Comparison of ENCODE assay signal across 8 cellular contexts in the genomic region with DNA sequence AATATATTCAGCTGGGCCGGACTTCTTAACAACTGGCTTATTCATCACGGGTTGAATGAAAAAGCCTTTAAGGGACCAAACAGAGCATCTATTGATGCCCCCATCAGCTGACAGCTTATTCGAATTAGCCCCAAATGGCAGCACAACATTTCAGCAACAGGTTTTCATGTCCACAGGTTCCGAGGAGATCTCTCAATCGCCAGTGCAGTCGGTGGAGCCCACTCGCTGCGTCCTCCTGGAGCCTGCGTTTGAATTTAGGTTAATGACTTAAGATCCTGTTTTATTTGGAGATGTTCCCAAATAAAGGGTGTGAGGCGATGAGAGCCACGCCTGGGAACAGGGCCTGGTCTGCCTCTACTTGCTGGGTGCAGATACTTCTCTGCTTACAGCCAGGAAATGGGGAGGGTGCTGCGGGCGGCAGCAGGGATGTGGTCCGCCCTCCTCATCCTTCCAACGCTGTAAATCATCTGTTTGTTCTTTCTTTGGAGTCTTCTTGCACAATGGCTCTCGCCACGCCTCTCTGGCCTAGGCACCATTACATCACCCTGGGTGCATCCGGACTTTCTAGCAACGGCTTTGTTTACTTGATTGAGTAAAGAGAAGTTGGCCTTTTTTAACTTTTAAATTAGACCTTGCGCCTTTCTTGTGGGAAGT. TPM values are rescaled to one million over a fixed set of nuclear protein-coding genes. Genes with fewer than 3 reads are reported as not detected.
DNase-seq lines count a peak whose midpoint lies in the region; ATAC-seq and TF ChIP-seq lines count a peak whose summit lies in the region.

No MANE protein-coding gene starts in this region.

- TF ChIP-seq CTCF in neural progenitor cell (IDR thresholded peaks at IDR 0.05) (no peak), stomach (IDR thresholded peaks at IDR 0.05) (no peak)

- no peak overlapping the region for H2AFZ ChIP-seq in neural progenitor cell (replicated peaks)

- no peaks in the 10 kb centered on the region for H3K79me2 ChIP-seq in neural progenitor cell (ENCODE audit: low read depth)

- peak overlapping the region; percentile 46 for H3K27ac ChIP-seq in neural progenitor cell
- peak overlapping the region; percentile 52 to 90 (median 81) for H3K27ac ChIP-seq in stomach

- H3K4me1 ChIP-seq in NT2/D1 (ENCODE audit: insufficient read depth, insufficient read length) = peaks cover 5% of the 10 kb centered on the region
- no peaks in the 10 kb centered on the region for H3K4me1 ChIP-seq in neural progenitor cell
- H3K4me1 ChIP-seq in stomach = peaks cover 0 to 26% (median 10%) of the 10 kb centered on the region in 4 donors

- ATAC-seq in activated T-helper 17 cell treated with anti-CD3 and anti-CD28 coated beads, Interleukin-2, amount 50 U/mL, for 72 hours (replicated peaks) = peak; percentile 96
- ATAC-seq in GM18502 (IDR thresholded peaks at IDR 0.05; ENCODE audit: poor library complexity, unreplicated experiment) (no peak), GM21723 (IDR thresholded peaks at IDR 0.05; ENCODE audit: unreplicated experiment) (no peak)

- peaks cover 31% of the 10 kb centered on the region for H3K4me1 Mint-ChIP-seq in activated T-helper 17 cell treated with anti-CD3 and anti-CD28 coated beads, Interleukin-2, amount 50 U/mL, for 72 hours
- H3K4me1 Mint-ChIP-seq in neural progenitor cell = peaks cover 10% of the 10 kb centered on the region

- DNase-seq in ELF-1 (ENCODE audit: low read depth, low spot score) = peak; percentile 49
- peak; percentile 57 for DNase-seq in NT2/D1 (ENCODE audit: low read depth, low spot score)
- DNase-seq in fibroblast of the conjunctiva (ENCODE audit: low read depth) = peak; percentile 94
- no peak for DNase-seq in neural progenitor cell (ENCODE audit: low spot score)
- peak; percentile 70 for DNase-seq in stomach

- peaks cover 93% of the 10 kb centered on the region for H3K36me3 Mint-ChIP-seq in activated T-helper 17 cell treated with anti-CD3 and anti-CD28 coated beads, Interleukin-2, amount 50 U/mL, for 72 hours (ENCODE audit: low read depth)
- H3K36me3 Mint-ChIP-seq in neural progenitor cell = peaks cover 9% of the 10 kb centered on the region

- no peaks in the 10 kb centered on the region for H3K27me3 Mint-ChIP-seq in activated T-helper 17 cell treated with anti-CD3 and anti-CD28 coated beads, Interleukin-2, amount 50 U/mL, for 72 hours
- peaks cover 4% of the 10 kb centered on the region for H3K27me3 Mint-ChIP-seq in neural progenitor cell (ENCODE audit: insufficient read depth, low read depth)

- H3K4me2 ChIP-seq in neural progenitor cell = no peak overlapping the region

- TF ChIP-seq EP300 in stomach (IDR thresholded peaks at IDR 0.05) = no peak

- H3K27me3 ChIP-seq in NT2/D1 (ENCODE audit: insufficient read depth, insufficient read length) (no peaks in the 10 kb centered on the region), neural progenitor cell (no peaks in the 10 kb centered on the region), stomach (no peaks in the 10 kb centered on the region)

- H3K36me3 ChIP-seq in NT2/D1 (ENCODE audit: insufficient read depth, insufficient read length, low read length) = peaks cover 53% of the 10 kb centered on the region
- H3K36me3 ChIP-seq in neural progenitor cell = no peaks in the 10 kb centered on the region
- peaks cover 19 to 75% (median 61%) of the 10 kb centered on the region in 4 donors for H3K36me3 ChIP-seq in stomach

- H4K20me1 ChIP-seq in neural progenitor cell (ENCODE audit: low read depth) = no peaks in the 10 kb centered on the region

- H3K27ac Mint-ChIP-seq in activated T-helper 17 cell treated with anti-CD3 and anti-CD28 coated beads, Interleukin-2, amount 50 U/mL, for 72 hours = peak overlapping the region; percentile 89
- no peak overlapping the region for H3K27ac Mint-ChIP-seq in neural progenitor cell

- no peaks in the 10 kb centered on the region for H3F3A ChIP-seq in neural progenitor cell (ENCODE audit: low read depth)

- H3K9me3 ChIP-seq in NT2/D1 (ENCODE audit: insufficient read depth, low read length) (no peaks in the 10 kb centered on the region), neural progenitor cell (ENCODE audit: low read depth) (no peaks in the 10 kb centered on the region), stomach (no peaks in the 10 kb centered on the region)

- peak overlapping the region; percentile 71 for H3K4me3 Mint-ChIP-seq in activated T-helper 17 cell treated with anti-CD3 and anti-CD28 coated beads, Interleukin-2, amount 50 U/mL, for 72 hours
- no peak overlapping the region for H3K4me3 Mint-ChIP-seq in neural progenitor cell

- H3K9ac ChIP-seq in NT2/D1 (ENCODE audit: insufficient read length, low read depth) (no peak overlapping the region), neural progenitor cell (no peak overlapping the region)

- no peak for TF ChIP-seq POLR2A in stomach (IDR thresholded peaks at IDR 0.05)

- intact Hi-C loops in stomach (cut with DNase I; ENCODE audit: low total_unique reads) = no loop called here

- 40 to 58% (median 53%) methylated on average over 19 to 20 of the region's 20 CpGs for WGBS in stomach, 5 donors

- no peaks in the 10 kb centered on the region for H3K9me3 Mint-ChIP-seq in activated T-helper 17 cell treated with anti-CD3 and anti-CD28 coated beads, Interleukin-2, amount 50 U/mL, for 72 hours
- no peaks in the 10 kb centered on the region for H3K9me3 Mint-ChIP-seq in neural progenitor cell

- no peak overlapping the region for H3K4me3 ChIP-seq in NT2/D1 (ENCODE audit: insufficient read length, low read depth)
- H3K4me3 ChIP-seq in neural progenitor cell = no peak overlapping the region
- no peak overlapping the region for H3K4me3 ChIP-seq in stomach

RNA-seq across cellular contexts. Expression of a gene that starts 22.6 kb away (rescaled TPM):
- total RNA-seq in activated T-helper 17 cell treated with anti-CD3 and anti-CD28 coated beads, Interleukin-2, amount 50 U/mL, for 72 hours = 100 to 1,000 TPM; 112 to 117 TPM
- 85.3 and 88.1 TPM in 2 replicates for total RNA-seq in neural progenitor cell (ENCODE audit: low replicate concordance)
- 100 to 1,000 TPM in 1 of 5 donors, 10 to 100 TPM in 4; 26.2 to 286 (median 28.6) TPM for total RNA-seq in stomach
- polyA plus RNA-seq in stomach = 10 to 100 TPM in 1 of 3 donors, 1 to 10 TPM in 2; 6.7 to 13.9 (median 8.1) TPM

RNA-seq across cellular contexts. Expression of a gene that starts 29.7 kb away (rescaled TPM):
- total RNA-seq in activated T-helper 17 cell treated with anti-CD3 and anti-CD28 coated beads, Interleukin-2, amount 50 U/mL, for 72 hours = 100 to 1,000 TPM in 1 of 2 donors, 10 to 100 TPM in 1; 85.0 to 120 TPM
- total RNA-seq in neural progenitor cell (ENCODE audit: low replicate concordance) = 11.9 and 13.4 TPM in 2 replicates
- total RNA-seq in stomach = 10 to 100 TPM; 36.9 to 65.3 (median 57.1) TPM
- 10 to 100 TPM; 15.5 to 24.6 (median 16.1) TPM for polyA plus RNA-seq in stomach
